Comparison of ENCODE assay signal across 12 cellular contexts in the genomic region with DNA sequence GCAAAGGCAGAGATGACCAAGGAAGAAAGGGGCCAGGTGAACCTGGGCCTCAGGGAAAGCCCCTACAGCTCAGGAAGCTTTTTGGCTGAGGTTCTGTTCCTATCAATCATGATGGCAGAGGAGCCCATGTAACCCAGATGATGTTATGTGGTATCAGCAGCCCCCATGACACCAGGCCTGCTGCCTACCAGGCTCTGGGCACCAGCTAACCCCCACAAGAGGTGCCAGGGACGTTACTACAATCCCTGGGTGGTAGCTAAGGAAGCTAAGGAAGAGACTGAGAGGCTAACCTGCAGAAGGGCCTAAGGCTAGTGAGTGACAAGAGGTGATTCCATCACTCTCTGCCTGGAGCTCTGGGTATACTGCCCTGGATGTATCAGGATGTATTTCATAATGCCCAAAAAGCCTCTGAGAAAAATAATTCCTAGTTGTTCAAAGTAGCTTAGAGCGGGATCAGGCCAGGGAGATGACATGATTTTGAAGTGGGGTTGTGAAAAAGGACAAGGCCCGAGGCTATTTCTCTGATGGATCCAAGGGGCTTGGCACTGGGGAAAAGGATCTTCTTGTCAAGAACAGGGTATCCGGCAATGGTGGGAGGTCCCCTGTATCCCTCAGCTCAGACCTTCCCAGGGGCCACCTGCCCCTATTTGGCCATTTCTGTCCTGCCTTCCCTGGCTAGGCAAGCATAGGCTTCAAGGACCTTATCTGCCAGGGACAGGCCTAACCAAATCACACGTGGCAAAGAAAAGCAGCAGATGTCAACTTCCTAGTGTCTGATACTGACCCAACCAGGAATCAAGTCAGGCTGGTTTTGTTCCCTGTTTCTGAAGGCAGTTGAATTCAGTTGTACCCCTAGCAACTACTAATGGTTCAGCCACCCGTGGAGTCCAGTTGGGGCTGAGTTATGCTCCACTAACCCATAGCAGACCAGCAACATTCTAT.
DNase-seq lines count a peak whose midpoint lies in the region; ATAC-seq and TF ChIP-seq lines count a peak whose summit lies in the region.
"Had no signal": no experiment of that assay in that cellular context is flagged by ENCODE, and none has a peak within 500 bp of the region (broad histone marks: within the 10 kb centered on the region; RNA-seq: fewer than 3 reads in every experiment).

No MANE protein-coding gene starts in this region.

- no peaks in the 10 kb centered on the region for H3K27me3 Mint-ChIP-seq in activated T-cell treated with anti-CD3 and anti-CD28 coated beads, Interleukin-2, amount 50 U/mL, for 24 hours
- no peaks in the 10 kb centered on the region for H3K27me3 Mint-ChIP-seq in stimulated activated naive B cell treated with anti-CD40 and anti-IgM and Interleukin-4, amounts not matched to agents 10 μg/mL and 1 μg/mL and 100 μg/mL, for 72 hours
- H3K27me3 Mint-ChIP-seq: activated CD8-positive, alpha-beta T cell treated with anti-CD3 and anti-CD28 coated beads for 36 hours had no signal

- H3K9ac ChIP-seq in SK-N-MC (ENCODE audit: insufficient read length), result no peak overlapping the region

- H3K27ac Mint-ChIP-seq in activated T-cell treated with anti-CD3 and anti-CD28 coated beads, Interleukin-2, amount 50 U/mL, for 24 hours, result peak overlapping the region; percentile 51
- H3K27ac Mint-ChIP-seq in stimulated activated naive B cell treated with anti-CD40 and anti-IgM and Interleukin-4, amounts not matched to agents 10 μg/mL and 1 μg/mL and 100 μg/mL, for 72 hours, result peak overlapping the region; percentile 22

- no peaks in the 10 kb centered on the region for H3K9me3 ChIP-seq in SK-N-MC (ENCODE audit: low read depth, low read length)
- H3K9me3 ChIP-seq: SJSA1, spleen had no signal

- no peaks in the 10 kb centered on the region for H3K9me3 Mint-ChIP-seq in activated T-cell treated with anti-CD3 and anti-CD28 coated beads, Interleukin-2, amount 50 U/mL, for 24 hours
- no peaks in the 10 kb centered on the region for H3K9me3 Mint-ChIP-seq in stimulated activated naive B cell treated with anti-CD40 and anti-IgM and Interleukin-4, amounts not matched to agents 10 μg/mL and 1 μg/mL and 100 μg/mL, for 72 hours
- H3K9me3 Mint-ChIP-seq: activated CD8-positive, alpha-beta T cell treated with anti-CD3 and anti-CD28 coated beads for 36 hours had no signal

- H3K36me3 ChIP-seq in SK-N-MC (ENCODE audit: insufficient read depth, low read length), result peaks cover 13% of the 10 kb centered on the region; the same call in 1 of the 2 replicates

- no peak for TF ChIP-seq POLR2A in erythroblast (IDR thresholded peaks at IDR 0.05; ENCODE audit: low read length)

- no peak for DNase-seq in activated T-cell treated with anti-CD3 and anti-CD28 coated beads, Interleukin-2, amount 50 U/mL, for 24 hours
- no peak for DNase-seq in activated T-cell treated with anti-CD3 and anti-CD28 coated beads, Interleukin-2, amount 50 U/mL, for 48 hours
- DNase-seq in SK-N-MC (ENCODE audit: low read depth, low spot score) (no peak), erythroblast (lab: John Stamatoyannopoulos, UW) (peak; percentile 91 to 94), 8988T (no peak)
- no peak for DNase-seq in stimulated activated naive B cell treated with anti-CD40 and anti-IgM and Interleukin-4, amounts not matched to agents 10 μg/mL and 1 μg/mL and 100 μg/mL, for 72 hours
- DNase-seq: activated CD8-positive, alpha-beta T cell treated with anti-CD3 and anti-CD28 coated beads for 36 hours; NCI-H2227 treated with DMSO at 0.1 percent for 48 hours; spleen had no signal

- H3K36me3 Mint-ChIP-seq in activated T-cell treated with anti-CD3 and anti-CD28 coated beads, Interleukin-2, amount 50 U/mL, for 24 hours (ENCODE audit: low read depth), result peaks cover 47% of the 10 kb centered on the region
- H3K36me3 Mint-ChIP-seq in stimulated activated naive B cell treated with anti-CD40 and anti-IgM and Interleukin-4, amounts not matched to agents 10 μg/mL and 1 μg/mL and 100 μg/mL, for 72 hours, result peaks cover 20 to 31% of the 10 kb centered on the region in 2 donors

- H3K27ac ChIP-seq in SK-N-MC, result peak overlapping the region; percentile 61
- H3K27ac ChIP-seq: SJSA1 had no signal

- ATAC-seq in stimulated activated naive B cell treated with anti-CD40 and anti-IgM and Interleukin-4, amounts not matched to agents 10 μg/mL and 1 μg/mL and 100 μg/mL, for 72 hours (replicated peaks), result peak in 1 of 2 donors; percentile 7
- ATAC-seq in GM18907 (IDR thresholded peaks at IDR 0.05; ENCODE audit: unreplicated experiment) (no peak), HG03175 (IDR thresholded peaks at IDR 0.05; ENCODE audit: unreplicated experiment) (no peak)
- ATAC-seq: activated CD8-positive, alpha-beta T cell treated with anti-CD3 and anti-CD28 coated beads for 36 hours had no signal

- no peak overlapping the region for H3K4me3 Mint-ChIP-seq in activated T-cell treated with anti-CD3 and anti-CD28 coated beads, Interleukin-2, amount 50 U/mL, for 24 hours
- peak overlapping the region in 1 of 2 donors; percentile 3 for H3K4me3 Mint-ChIP-seq in stimulated activated naive B cell treated with anti-CD40 and anti-IgM and Interleukin-4, amounts not matched to agents 10 μg/mL and 1 μg/mL and 100 μg/mL, for 72 hours
- H3K4me3 Mint-ChIP-seq: activated CD8-positive, alpha-beta T cell treated with anti-CD3 and anti-CD28 coated beads for 36 hours had no signal

- H3K4me1 Mint-ChIP-seq in activated T-cell treated with anti-CD3 and anti-CD28 coated beads, Interleukin-2, amount 50 U/mL, for 24 hours (ENCODE audit: low read depth), result peaks cover 47% of the 10 kb centered on the region
- peaks cover 13 to 31% of the 10 kb centered on the region in 2 donors for H3K4me1 Mint-ChIP-seq in stimulated activated naive B cell treated with anti-CD40 and anti-IgM and Interleukin-4, amounts not matched to agents 10 μg/mL and 1 μg/mL and 100 μg/mL, for 72 hours

- H3K4me3 ChIP-seq in SK-N-MC, result no peak overlapping the region
- H3K4me3 ChIP-seq: SJSA1, spleen had no signal

Comparison
In these comparisons a context has a peak if more than half of its experiments do, and no peak if none do; other contexts are left out.
1. DNase-seq: peak in erythroblast (2 of 2); none in activated T-cell treated with anti-CD3 and anti-CD28 coated beads, Interleukin-2, amount 50 U/mL, for 24 hours (single experiment), activated T-cell treated with anti-CD3 and anti-CD28 coated beads, Interleukin-2, amount 50 U/mL, for 48 hours (0 of 2), SK-N-MC (single experiment), stimulated activated naive B cell treated with anti-CD40 and anti-IgM and Interleukin-4, amounts not matched to agents 10 μg/mL and 1 μg/mL and 100 μg/mL, for 72 hours (single experiment) and 8988T (single experiment).